ENCODE assay signal across 8 cellular contexts in genomic region chr7:131327626-131328386, GRCh38. TPM values are rescaled to one million over a fixed set of nuclear protein-coding genes. Genes with fewer than 3 reads are reported as not detected.
DNase-seq lines count a peak whose midpoint lies in the region; ATAC-seq and TF ChIP-seq lines count a peak whose summit lies in the region.

Gene MKLN1, plus strand, starts transcription at chr7:131327876. Its CDS starts 24 bp downstream, at chr7:131327900.

- H3K36me3 ChIP-seq in BE2C (no peaks in the 10 kb centered on the region; the same call in 1 of the 2 replicates), left lung (peaks cover 0 to 2% of the 10 kb centered on the region in 2 donors)

- POLR2A ChIA-PET in activated CD4-positive, alpha-beta T cell treated with anti-CD3 and anti-CD28 coated beads, Interleukin-2, amount 10 ng/mL, durations not matched to agents 7 days and 5 days (lab: Charles Lee), result interaction anchor here (0.6 to 0.7 kb wide), 2 partner anchors 93 to 137 kb away, joined by 3 read pairs; no protein-coding TSS in a partner anchor

- H3K4me1 ChIP-seq in BE2C (no peaks in the 10 kb centered on the region), left lung (peaks cover 6 to 51% of the 10 kb centered on the region in 2 donors)

- peak within 1 kb of the TSS; percentile 98 for H3K27ac Mint-ChIP-seq in activated CD4-positive, alpha-beta T cell treated with anti-CD3 and anti-CD28 coated beads, Interleukin-2, amount 10 ng/mL, durations not matched to agents 7 days and 5 days

- H3K9me3 Mint-ChIP-seq in activated CD4-positive, alpha-beta T cell treated with anti-CD3 and anti-CD28 coated beads, Interleukin-2, amount 10 ng/mL, durations not matched to agents 7 days and 5 days, result no peaks in the 10 kb centered on the region

- peaks cover 52% of the 10 kb centered on the region for H3K4me1 Mint-ChIP-seq in activated CD4-positive, alpha-beta T cell treated with anti-CD3 and anti-CD28 coated beads, Interleukin-2, amount 10 ng/mL, durations not matched to agents 7 days and 5 days

- intact Hi-C loops in left lung (cut with DNase I), result loop anchor here in 1 of 2 donors (10.0 kb wide), 1 partner anchor 213 kb away; no protein-coding TSS in a partner anchor

- no peaks in the 10 kb centered on the region for H3K36me3 Mint-ChIP-seq in activated CD4-positive, alpha-beta T cell treated with anti-CD3 and anti-CD28 coated beads, Interleukin-2, amount 10 ng/mL, durations not matched to agents 7 days and 5 days (ENCODE audit: low read depth)

- H3K27ac ChIP-seq in left lung, result peak within 1 kb of the TSS; percentile 97

- CTCF ChIA-PET in activated CD4-positive, alpha-beta T cell treated with anti-CD3 and anti-CD28 coated beads, Interleukin-2, amount 10 ng/mL, durations not matched to agents 7 days and 5 days (lab: Charles Lee), result interaction anchor here (0.6 to 1.5 kb wide), 5 partner anchors 8 to 259 kb away, joined by 3 to 4 read pairs (median 3); no protein-coding TSS in a partner anchor

- no peak for TF ChIP-seq CTCF in BE2C (IDR thresholded peaks at IDR 0.05; ENCODE audit: low read depth, low read length)
- no peak for TF ChIP-seq CTCF in left lung (IDR thresholded peaks at IDR 0.05)

- peak; percentile 96 for TF ChIP-seq POLR2A in GM19193 (IDR thresholded peaks at IDR 0.05; ENCODE audit: extremely low read depth, insufficient read depth, insufficient read length)

- H3K27me3 Mint-ChIP-seq in activated CD4-positive, alpha-beta T cell treated with anti-CD3 and anti-CD28 coated beads, Interleukin-2, amount 10 ng/mL, durations not matched to agents 7 days and 5 days, result no peaks in the 10 kb centered on the region

- peak within 1 kb of the TSS; percentile 98 for H3K4me3 Mint-ChIP-seq in activated CD4-positive, alpha-beta T cell treated with anti-CD3 and anti-CD28 coated beads, Interleukin-2, amount 10 ng/mL, durations not matched to agents 7 days and 5 days

- H3K9me3 ChIP-seq in BE2C (no peaks in the 10 kb centered on the region), left lung (no peaks in the 10 kb centered on the region)

- ATAC-seq in HG03432 (IDR thresholded peaks at IDR 0.05; ENCODE audit: unreplicated experiment), result peak; percentile 96
- peak; percentile 99 for ATAC-seq in left lung

- H3K27me3 ChIP-seq in BE2C (no peaks in the 10 kb centered on the region), left lung (no peaks in the 10 kb centered on the region)

- DNase-seq in BE2C (peak; percentile 95), NCI-H524 (lab: John Stamatoyannopoulos, UW) (peak; percentile 64 to 83), cortex of kidney (lab: John Stamatoyannopoulos, UW) (peak; percentile 57), left lung (peak; percentile 94 to 99)
- DNase-seq in activated CD4-positive, alpha-beta T cell treated with anti-CD3 and anti-CD28 coated beads, Interleukin-2, amount 10 ng/mL, durations not matched to agents 7 days and 5 days, result peak; percentile 90
- DNase-seq in stimulated activated CD4-positive, alpha-beta T cell treated with anti-CD3 and anti-CD28 coated beads, Interleukin-2, amount 100 ng/mL, for 4 hours (ENCODE audit: low read depth), result peak; percentile 86

- peak within 1 kb of the TSS; percentile 89 for H3K4me3 ChIP-seq in BE2C (ENCODE audit: low read depth, low read length)
- H3K4me3 ChIP-seq in left lung, result peak within 1 kb of the TSS; percentile 71 to 76

RNA-seq across cellular contexts. Expression of gene MKLN1, which starts in this region (rescaled TPM):
- 11.1 TPM for polyA plus RNA-seq in BE2C (2012; ENCODE audit: insufficient read depth, insufficient read length, low read depth)
- total RNA-seq in activated CD4-positive, alpha-beta T cell treated with anti-CD3 and anti-CD28 coated beads, Interleukin-2, amount 10 ng/mL, durations not matched to agents 7 days and 5 days, result 10 to 100 TPM; 36.8 to 40.1 TPM
- 10 to 100 TPM; 43.9 to 49.0 TPM for total RNA-seq in left lung

Comparison
In these comparisons a context has a peak if more than half of its experiments do, and no peak if none do; other contexts are left out.
1. Peak in every context shown above with its lines: DNase-seq, ATAC-seq, H3K4me3 ChIP-seq and H3K27ac ChIP-seq.